Comparison of ENCODE assay signal across 14 cellular contexts in genomic region chr12:53055471-53056266, GRCh38. TPM values are rescaled to one million over a fixed set of nuclear protein-coding genes. Genes with fewer than 3 reads are reported as not detected.
DNase-seq lines count a peak whose midpoint lies in the region; ATAC-seq and TF ChIP-seq lines count a peak whose summit lies in the region.
"Had no signal": no experiment of that assay in that cellular context is flagged by ENCODE, and none has a peak within 500 bp of the region (broad histone marks: within the 10 kb centered on the region; RNA-seq: fewer than 3 reads in every experiment).

No MANE protein-coding gene starts in this region.

- H2BK12ac ChIP-seq in H9 (ENCODE audit: insufficient read length, low read depth, low read length), result no peak overlapping the region

- peak overlapping the region in 1 of 3 experiments; percentile 78; a peak in 1 of 7 replicates for H3K27ac Mint-ChIP-seq in H9
- H3K27ac Mint-ChIP-seq: activated T-cell treated with anti-CD3 and anti-CD28 coated beads, Interleukin-2, amount 50 U/mL, for 24 hours; dendritic cell treated with granulocyte-macrophage colony-stimulating factor and Interleukin-4, amounts not matched to agents 40 ng/mL and 50 ng/mL, for 4 days had no signal

- no peak overlapping the region for H3K4me2 ChIP-seq in H9 (ENCODE audit: insufficient read depth, insufficient read length, low read length)

- H4K8ac ChIP-seq in H9 (replicated peaks; ENCODE audit: insufficient read length, low read depth, low read length), result no peak overlapping the region

- no peak for TF ChIP-seq POLR2A in adrenal gland (IDR thresholded peaks at IDR 0.05)

- H3K27ac ChIP-seq in adrenal gland (peak overlapping the region in 3 of 5 donors; percentile 92 to 99 (median 98)), thoracic aorta (peak overlapping the region; percentile 83 to 95), H9 (ENCODE audit: insufficient read length, low read depth, low read length) (no peak overlapping the region)
- H3K27ac ChIP-seq: BLaER1 had no signal

- no peak overlapping the region for H3K18ac ChIP-seq in H9 (ENCODE audit: insufficient read length, low read depth, low read length)

- H4K91ac ChIP-seq in H9 (ENCODE audit: insufficient read length, low read depth, low read length), result no peak overlapping the region

- no peak overlapping the region for H2BK20ac ChIP-seq in H9 (ENCODE audit: low read depth, low read length, poor library complexity, severe bottlenecking)

- DNase-seq in activated naive CD4-positive, alpha-beta T cell treated with anti-CD3 and anti-CD28 coated beads, Interleukin-2, amount 50 U/mL, for 16 hours, result peak; percentile 5
- DNase-seq in activated naive CD4-positive, alpha-beta T cell treated with Interleukin-2 at 50 U/mL for 16 hours, result no peak
- DNase-seq in adrenal gland, result peak in 3 of 7 donors; percentile 2 to 34 (median 25)
- DNase-seq in mucosa of descending colon, result peak in 2 of 3 donors; percentile 33 to 61
- DNase-seq in thoracic aorta (ENCODE audit: low spot score), result no peak
- DNase-seq in H9, result no peak
- no peak for DNase-seq in activated CD4-positive, CD25-positive, alpha-beta regulatory T cell treated with anti-CD3 and anti-CD28 coated beads, Interleukin-2, amount 50 U/mL, for 72 hours
- DNase-seq: activated T-cell treated with anti-CD3 and anti-CD28 coated beads, Interleukin-2, amount 50 U/mL, for 24 hours; foreskin melanocyte; MM.1S had no signal

- H3K4ac ChIP-seq in H9 (ENCODE audit: low read depth, low read length), result no peak overlapping the region

- no peaks in the 10 kb centered on the region for H3K9me3 Mint-ChIP-seq in H9
- H3K9me3 Mint-ChIP-seq: activated T-cell treated with anti-CD3 and anti-CD28 coated beads, Interleukin-2, amount 50 U/mL, for 24 hours; dendritic cell treated with granulocyte-macrophage colony-stimulating factor and Interleukin-4, amounts not matched to agents 40 ng/mL and 50 ng/mL, for 4 days had no signal

- no peak overlapping the region for H2AFZ ChIP-seq in H9 (ENCODE audit: low read length)

- intact Hi-C loops in adrenal gland (cut with DNase I) (no loop called here), mucosa of descending colon (cut with DNase I, micrococcal nuclease) (no loop called here)

- no peaks in the 10 kb centered on the region; the same call in 1 of the 2 replicates for H3K79me2 ChIP-seq in H9 (ENCODE audit: insufficient read depth, low read length)

- H2AK5ac ChIP-seq in H9 (ENCODE audit: insufficient read length, low read length), result no peak overlapping the region

- no peak overlapping the region for H3K9ac ChIP-seq in H9 (ENCODE audit: extremely low read depth, insufficient read length, low read length)
- H3K9ac ChIP-seq: BLaER1 had no signal

- H3K23ac ChIP-seq in H9 (ENCODE audit: insufficient read length, low read depth, low read length), result no peak overlapping the region

- H2BK15ac ChIP-seq in H9 (ENCODE audit: low read depth, low read length), result no peak overlapping the region

- no peak overlapping the region for H4K5ac ChIP-seq in H9 (ENCODE audit: insufficient read length, low read depth, low read length)

- TF ChIP-seq CTCF in adrenal gland (IDR thresholded peaks at IDR 0.05) (no peak), mucosa of descending colon (IDR thresholded peaks at IDR 0.05) (no peak), thoracic aorta (IDR thresholded peaks at IDR 0.05) (no peak), H9 (conservative IDR thresholded peaks at IDR 0.05) (no peak)

- no peak overlapping the region for H3K14ac ChIP-seq in H9 (ENCODE audit: insufficient read depth, low read length)

- no peak overlapping the region for H2BK120ac ChIP-seq in H9 (ENCODE audit: low read depth, low read length, poor library complexity, severe bottlenecking)

- H3K36me3 ChIP-seq in adrenal gland (replicated peaks in 1 of 2), result peaks cover 0 to 58% of the 10 kb centered on the region in 2 donors
- no peaks in the 10 kb centered on the region for H3K36me3 ChIP-seq in mucosa of descending colon (ENCODE audit: low read depth)
- peaks cover 57% of the 10 kb centered on the region for H3K36me3 ChIP-seq in thoracic aorta
- H3K36me3 ChIP-seq: BLaER1 had no signal

- H3K4me1 ChIP-seq in adrenal gland (replicated peaks in 1 of 2) (peaks cover 46 to 53% of the 10 kb centered on the region in 2 donors), mucosa of descending colon (ENCODE audit: low read depth) (peaks cover 33% of the 10 kb centered on the region), thoracic aorta (ENCODE audit: control insufficient read depth in 1 of 2, low read depth in 2 of 2) (peaks cover 29 to 59% of the 10 kb centered on the region in 2 donors), H9 (ENCODE audit: insufficient read depth, low read length) (peaks cover 12% of the 10 kb centered on the region; the same call in 1 of the 2 replicates)

- H4K20me1 ChIP-seq in H9 (ENCODE audit: control insufficient read depth, insufficient read depth, insufficient read length), result no peaks in the 10 kb centered on the region
- H4K20me1 ChIP-seq: BLaER1 had no signal

- no peaks in the 10 kb centered on the region for H3K79me1 ChIP-seq in H9 (ENCODE audit: insufficient read depth, low read depth, low read length, poor library complexity, severe bottlenecking)

- WGBS in adrenal gland, 4 donors, result 80 to 88% (median 85%) methylated on average over 9 to 15 of the region's 15 CpGs
- WGBS in H9 (ENCODE audit: extremely low coverage, insufficient read length, low lambda C conversion rate), result no CpG with 5 or more reads among the region's 15 CpGs

- H3K27me3 ChIP-seq in adrenal gland (no peaks in the 10 kb centered on the region), thoracic aorta (replicated peaks; ENCODE audit: insufficient read depth) (no peaks in the 10 kb centered on the region), H9 (ENCODE audit: insufficient read depth, low read length) (no peaks in the 10 kb centered on the region; the same call in 1 of the 2 replicates)
- H3K27me3 ChIP-seq: BLaER1 had no signal

- H3K27me3 Mint-ChIP-seq in H9 (ENCODE audit: low read depth), result peaks cover 39% of the 10 kb centered on the region
- H3K27me3 Mint-ChIP-seq: activated T-cell treated with anti-CD3 and anti-CD28 coated beads, Interleukin-2, amount 50 U/mL, for 24 hours had no signal

- no peak overlapping the region for H3T11ph ChIP-seq in H9 (ENCODE audit: low read length)

- no peak overlapping the region for H2BK5ac ChIP-seq in H9 (ENCODE audit: insufficient read length, low read length)

- peaks cover 3% of the 10 kb centered on the region for H3K23me2 ChIP-seq in H9 (ENCODE audit: insufficient read length, low read depth, low read length, poor library complexity, severe bottlenecking)

- H3K4me3 Mint-ChIP-seq in H9, result peak overlapping the region in 1 of 2 experiments; percentile 46; a peak in 1 of 5 replicates
- H3K4me3 Mint-ChIP-seq: activated T-cell treated with anti-CD3 and anti-CD28 coated beads, Interleukin-2, amount 50 U/mL, for 24 hours; dendritic cell treated with granulocyte-macrophage colony-stimulating factor and Interleukin-4, amounts not matched to agents 40 ng/mL and 50 ng/mL, for 4 days had no signal

- H3K4me3 ChIP-seq in adrenal gland (no peak overlapping the region), mucosa of descending colon (no peak overlapping the region), thoracic aorta (no peak overlapping the region)
- H3K4me3 ChIP-seq: BLaER1 had no signal

- peaks cover 6 to 8% (median 7%) of the 10 kb centered on the region in 3 experiments; a peak in 5 of 7 replicates for H3K36me3 Mint-ChIP-seq in H9 (ENCODE audit: insufficient read depth in 1 of 3, low read depth in 3 of 3)

- no peak overlapping the region for H3K56ac ChIP-seq in H9 (ENCODE audit: insufficient read length, low read depth, low read length)

- ATAC-seq in mucosa of descending colon (no peak), thoracic aorta (ENCODE audit: insufficient number of reproducible peaks, low FRiP score, low read depth) (no peak), HG03460 (IDR thresholded peaks at IDR 0.05; ENCODE audit: unreplicated experiment) (no peak)

- H3K4me1 Mint-ChIP-seq in H9, result peaks cover 15 to 22% of the 10 kb centered on the region in 2 experiments

- H3K9me3 ChIP-seq in adrenal gland (replicated peaks in 1 of 3) (no peaks in the 10 kb centered on the region), mucosa of descending colon (no peaks in the 10 kb centered on the region), thoracic aorta (no peaks in the 10 kb centered on the region), H9 (ENCODE audit: control insufficient read depth, low read depth, low read length) (no peaks in the 10 kb centered on the region)
- H3K9me3 ChIP-seq: BLaER1 had no signal

RNA-seq across cellular contexts. Expression of gene TNS2, which starts 5.8 kb away (rescaled TPM):
- total RNA-seq in adrenal gland (100 to 1,000 TPM in 7 of 8 donors, 10 to 100 TPM in 1; 55.8 to 268 (median 175) TPM), mucosa of descending colon (100 to 1,000 TPM in 1 of 3 donors, 10 to 100 TPM in 2; 22.6 to 119 (median 51.9) TPM), thoracic aorta (100 to 1,000 TPM; 292 to 307 TPM), H9 (2021) (3.6 and 4.5 TPM in 2 replicates)
- polyA plus RNA-seq in adrenal gland, result 1,000 to 10,000 TPM in 1 of 3 donors, 100 to 1,000 TPM in 1, 10 to 100 TPM in 1; 36.8 to 1,019 (median 396) TPM

RNA-seq across cellular contexts. Expression of gene SPRYD3, which starts 23.5 kb away (rescaled TPM):
- total RNA-seq in adrenal gland (10 to 100 TPM; 32.1 to 74.6 (median 46.7) TPM), mucosa of descending colon (10 to 100 TPM; 27.3 to 51.0 (median 32.5) TPM), thoracic aorta (10 to 100 TPM; 68.0 to 94.8 TPM), H9 (2021) (5.8 and 6.5 TPM in 2 replicates)
- 10 to 100 TPM; 16.4 to 52.8 (median 29.0) TPM for polyA plus RNA-seq in adrenal gland

RNA-seq across cellular contexts. Expression of gene IGFBP6, which starts 41.8 kb away (rescaled TPM):
- total RNA-seq in adrenal gland, result 100 to 1,000 TPM in 6 of 8 donors, 10 to 100 TPM in 2; 39.5 to 559 (median 212) TPM
- polyA plus RNA-seq in adrenal gland, result 100 to 1,000 TPM in 2 of 3 donors, 10 to 100 TPM in 1; 26.4 to 478 (median 337) TPM
- 10 to 100 TPM in 2 of 3 donors, 1 to 10 TPM in 1; 10.0 to 93.4 (median 27.1) TPM for total RNA-seq in mucosa of descending colon
- total RNA-seq in thoracic aorta, result 1,000 to 10,000 TPM; 1,999 to 2,150 TPM
- total RNA-seq in H9 (2021), result 4.2 and 5.7 TPM in 2 replicates

RNA-seq across cellular contexts. Expression of gene SOAT2, which starts 47.6 kb away (rescaled TPM):
- total RNA-seq in adrenal gland (under 1 TPM in 1 of 8 donors, not detected in 7; 0.79 TPM), mucosa of descending colon (under 1 TPM in 1 of 3 donors, not detected in 2; 0.41 TPM), thoracic aorta (under 1 TPM; 0.81 to 0.99 TPM), H9 (2021) (not detected in 2 replicates)
- under 1 TPM in 2 of 3 donors, not detected in 1; 0.34 to 0.48 TPM for polyA plus RNA-seq in adrenal gland
- total RNA-seq: renal cortical epithelial cell had no signal

RNA-seq across cellular contexts. Expression of gene EIF4B, which starts 49.4 kb away (rescaled TPM):
- total RNA-seq in adrenal gland (100 to 1,000 TPM; 324 to 800 (median 570) TPM), mucosa of descending colon (100 to 1,000 TPM; 341 to 535 (median 345) TPM), thoracic aorta (100 to 1,000 TPM; 279 to 338 TPM), H9 (2021) (713 and 723 TPM in 2 replicates)
- polyA plus RNA-seq in adrenal gland, result 100 to 1,000 TPM in 2 of 3 donors, 10 to 100 TPM in 1; 77.1 to 282 (median 138) TPM

Comparison
In these comparisons a context has a peak if more than half of its experiments do, and no peak if none do; other contexts are left out.
1. DNase-seq: peak in activated naive CD4-positive, alpha-beta T cell treated with anti-CD3 and anti-CD28 coated beads, Interleukin-2, amount 50 U/mL, for 16 hours (single experiment) and mucosa of descending colon (2 of 3); none in activated naive CD4-positive, alpha-beta T cell treated with Interleukin-2 at 50 U/mL for 16 hours (single experiment), thoracic aorta (single experiment), H9 (single experiment) and activated CD4-positive, CD25-positive, alpha-beta regulatory T cell treated with anti-CD3 and anti-CD28 coated beads, Interleukin-2, amount 50 U/mL, for 72 hours (single experiment).